18 cellular contexts compared by ENCODE assay signal in the genomic region with DNA sequence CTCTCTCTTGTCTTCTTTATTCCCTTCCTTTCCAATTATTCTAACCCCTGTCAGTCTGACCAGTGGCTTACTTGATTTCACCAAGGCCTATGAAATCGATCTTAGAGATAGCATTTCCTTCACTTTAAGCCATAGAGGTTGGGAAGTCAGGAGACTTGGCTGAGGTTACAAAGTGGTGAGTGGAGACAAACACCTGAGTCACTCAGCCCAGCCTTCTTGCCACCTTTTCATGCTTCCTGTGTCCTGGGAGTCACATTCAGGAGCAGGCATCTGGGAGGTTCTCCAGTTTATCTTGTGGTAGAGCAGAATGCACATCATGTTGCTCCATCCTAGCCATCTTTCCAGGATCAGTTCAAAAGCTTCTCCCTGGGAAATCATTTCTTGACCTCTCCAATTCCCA. TPM values are rescaled to one million over a fixed set of nuclear protein-coding genes. Genes with fewer than 3 reads are reported as not detected.
DNase-seq lines count a peak whose midpoint lies in the region; ATAC-seq, FAIRE-seq and TF ChIP-seq lines count a peak whose summit lies in the region.
"Had no signal": no experiment of that assay in that cellular context is flagged by ENCODE, and none has a peak within 500 bp of the region (broad histone marks: within the 10 kb centered on the region; RNA-seq: fewer than 3 reads in every experiment).

No MANE protein-coding gene starts in this region.

- no peak for TF ChIP-seq POLR2A in breast epithelium (IDR thresholded peaks at IDR 0.05)

- H3K9me3 ChIP-seq in breast epithelium = no peaks in the 10 kb centered on the region
- H3K9me3 ChIP-seq in PC-9 (ENCODE audit: insufficient read depth, low read depth) = 0 out of 2 replicates have a peak, but pooled peaks cover 3% of the 10 kb centered on the region

- no peaks in the 10 kb centered on the region for H3K36me3 ChIP-seq in breast epithelium
- no peaks in the 10 kb centered on the region for H3K36me3 ChIP-seq in PC-9 (ENCODE audit: low read depth)

- POLR2A ChIA-PET in MCF 10A (lab: Yijun Ruan, JAX) (interaction anchor here (1.9 to 2.7 kb wide), 3 partner anchors 9 to 61 kb away, joined by 7 to 11 read pairs (median 8); no protein-coding TSS in a partner anchor), PC-9 (lab: Charles Lee; ENCODE audit: unreplicated experiment) (no interaction called here)

- H3K4me3 ChIP-seq in breast epithelium (no peak overlapping the region), PC-9 (no peak overlapping the region)
- H3K4me3 ChIP-seq: K562 had no signal

- H3K4me3 Mint-ChIP-seq in MCF 10A (ENCODE audit: unreplicated experiment) = no peak overlapping the region
- H3K4me3 Mint-ChIP-seq in Calu3 (ENCODE audit: low read depth, unreplicated experiment) = no peak overlapping the region
- H3K4me3 Mint-ChIP-seq: CD14-positive monocyte had no signal

- intact Hi-C loops in MCF 10A (cut with micrococcal nuclease) (no loop called here), breast epithelium (cut with DNase I; ENCODE audit: low total_unique reads) (no loop called here), PC-9 (cut with micrococcal nuclease; ENCODE audit: unreplicated experiment) (no loop called here), Calu3 (cut with micrococcal nuclease; ENCODE audit: unreplicated experiment) (no loop called here)

- CTCF ChIA-PET in MCF 10A (lab: Yijun Ruan, JAX) = interaction anchor here (0.8 kb wide), 1 partner anchor 72 kb away, joined by 4 read pairs; no protein-coding TSS in a partner anchor
- CTCF ChIA-PET in PC-9 (lab: Charles Lee) = no interaction called here
- CTCF ChIA-PET in Calu3 (lab: Charles Lee) = no interaction called here

- FAIRE-seq in urothelium cell line (lab: Jason Lieb, UNC) = no peak
- FAIRE-seq: K562 had no signal

- H3K9me3 Mint-ChIP-seq in MCF 10A (ENCODE audit: unreplicated experiment) (no peaks in the 10 kb centered on the region), Calu3 (ENCODE audit: low read depth, unreplicated experiment) (no peaks in the 10 kb centered on the region)

- no TSS peak for BruUV-seq in MCF 10A (replicated peaks; lab: Mats Ljungman, UMichigan)
- no TSS peak for BruUV-seq in PC-9 (replicated peaks; lab: Mats Ljungman, UMichigan)
- BruUV-seq in Calu3 (replicated peaks; lab: Mats Ljungman, UMichigan) = no TSS peak

- TF ChIP-seq CTCF in MCF 10A (IDR thresholded peaks at IDR 0.05; ENCODE audit: unreplicated experiment) (no peak), breast epithelium (IDR thresholded peaks at IDR 0.05) (no peak), PC-9 (conservative IDR thresholded peaks at IDR 0.05) (no peak), Calu3 (IDR thresholded peaks at IDR 0.05; ENCODE audit: unreplicated experiment) (no peak)

- peak overlapping the region; percentile 67 for H2AFZ ChIP-seq in PC-9

- peaks cover 18% of the 10 kb centered on the region for H3K4me1 Mint-ChIP-seq in MCF 10A (ENCODE audit: insufficient read depth, unreplicated experiment)
- peaks cover 10% of the 10 kb centered on the region for H3K4me1 Mint-ChIP-seq in Calu3 (ENCODE audit: low read depth, unreplicated experiment)
- H3K4me1 Mint-ChIP-seq: CD14-positive monocyte had no signal

- H3K27ac Mint-ChIP-seq in MCF 10A (ENCODE audit: low read depth, unreplicated experiment) = peak overlapping the region; percentile 46
- H3K27ac Mint-ChIP-seq in Calu3 (ENCODE audit: unreplicated experiment) = no peak overlapping the region
- H3K27ac Mint-ChIP-seq: CD14-positive monocyte had no signal

- H3K4me2 ChIP-seq in PC-9 = peak overlapping the region; percentile 54

- no peak overlapping the region for H3K27ac ChIP-seq in breast epithelium
- peak overlapping the region; percentile 69 for H3K27ac ChIP-seq in PC-9
- H3K27ac ChIP-seq: 22Rv1 had no signal

- H3K36me3 Mint-ChIP-seq in MCF 10A (ENCODE audit: insufficient read depth, unreplicated experiment) (no peaks in the 10 kb centered on the region), Calu3 (ENCODE audit: insufficient read depth, unreplicated experiment) (no peaks in the 10 kb centered on the region)
- H3K36me3 Mint-ChIP-seq: CD14-positive monocyte had no signal

- peak; percentile 48 for DNase-seq in MCF 10A (ENCODE audit: unreplicated experiment)
- no peak for DNase-seq in breast epithelium (ENCODE audit: low spot score in 2 of 2)
- peak; percentile 18 to 70 for DNase-seq in PC-9
- peak; percentile 24 for DNase-seq in urothelium cell line (ENCODE audit: low spot score)
- no peak for DNase-seq in Calu3
- no peak for DNase-seq in SKM-1 (lab: John Stamatoyannopoulos, UW; ENCODE audit: unreplicated experiment)
- DNase-seq: DMS 273 treated with DMSO at 0.1 percent for 48 hours, GDM1, NCI-H1417 treated with DMSO at 0.1 percent for 48 hours, NCI-H1930, NCI-H226, NCI-H526 had no signal

- H3K27me3 ChIP-seq in breast epithelium (no peaks in the 10 kb centered on the region), PC-9 (ENCODE audit: insufficient read depth, low read depth) (no peaks in the 10 kb centered on the region)

- peaks cover 10% of the 10 kb centered on the region for H3F3A ChIP-seq in PC-9 (ENCODE audit: insufficient read depth, low read depth)

- H3K27me3 Mint-ChIP-seq in MCF 10A (ENCODE audit: insufficient read depth, unreplicated experiment) (no peaks in the 10 kb centered on the region), Calu3 (ENCODE audit: unreplicated experiment) (no peaks in the 10 kb centered on the region)

- H3K4me1 ChIP-seq in breast epithelium (no peaks in the 10 kb centered on the region), PC-9 (replicated peaks; ENCODE audit: insufficient read depth) (peaks cover 29% of the 10 kb centered on the region)

- H3K9me2 ChIP-seq in PC-9 (ENCODE audit: insufficient read depth) = no peaks in the 10 kb centered on the region

- peak; percentile 61 for ATAC-seq in esophagus mucosa
- no peak for ATAC-seq in HG03097 (IDR thresholded peaks at IDR 0.05; ENCODE audit: low FRiP score, unreplicated experiment)
- ATAC-seq: K562, Panc1 had no signal

- no peaks in the 10 kb centered on the region for H4K20me1 ChIP-seq in PC-9 (ENCODE audit: insufficient read depth)

- H3K79me2 ChIP-seq in PC-9 (ENCODE audit: low read depth) = no peaks in the 10 kb centered on the region

RNA-seq across cellular contexts. Expression of gene VSNL1, which starts 59.1 kb away (rescaled TPM):
- total RNA-seq in MCF 10A (2022) (1.3 and 2.4 TPM in 2 replicates), breast epithelium (1 to 10 TPM in 2 of 3 donors, under 1 TPM in 1; 0.80 to 6.9 (median 2.6) TPM), PC-9 (2021) (not detected in 2 replicates), esophagus mucosa (65.6 TPM), Calu3 (2022) (not detected in 2 replicates)
- total RNA-seq: K562 had no signal

Comparison
In these comparisons a context has a peak if more than half of its experiments do, and no peak if none do; other contexts are left out.
1. DNase-seq: peak in MCF 10A (single experiment), PC-9 (2 of 2) and urothelium cell line (single experiment); none in breast epithelium (0 of 2), Calu3 (single experiment) and SKM-1 (single experiment).